39 cellular contexts compared by ENCODE assay signal in the genomic region with DNA sequence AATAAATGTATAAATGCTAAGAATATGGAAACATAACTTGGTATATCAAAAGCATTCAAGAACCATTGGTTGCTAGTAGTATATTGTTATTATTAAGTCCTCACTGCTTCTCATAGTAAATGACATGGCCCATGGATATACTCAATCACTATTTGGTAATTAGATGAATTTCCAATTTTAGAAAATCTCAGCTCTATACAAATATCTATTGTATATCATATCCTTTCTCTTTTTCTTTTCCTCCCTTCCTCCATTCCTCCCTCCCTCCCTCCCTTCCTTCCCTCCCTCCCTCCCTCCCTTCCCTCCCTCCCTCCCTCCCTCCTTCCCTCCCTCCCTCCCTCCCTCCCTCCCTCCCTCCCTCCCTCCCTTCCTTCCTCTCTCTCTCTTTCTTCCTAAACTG.
"Had no signal": no experiment of that assay in that cellular context is flagged by ENCODE, and none has a peak within 500 bp of the region (broad histone marks: within the 10 kb centered on the region; RNA-seq: fewer than 3 reads in every experiment).

No MANE protein-coding gene starts in this region.

- H3K9me3 ChIP-seq: adrenal gland, ascending aorta, body of pancreas, breast epithelium had no signal

- H3K27me3 ChIP-seq: adrenal gland, ascending aorta, body of pancreas, brain microvascular endothelial cell, breast epithelium, cardiac muscle cell had no signal

- H3K4me1 Mint-ChIP-seq: activated naive CD4-positive, alpha-beta T cell treated with anti-CD3 and anti-CD28 coated beads, Interleukin-2, amount 10 ng/mL, durations not matched to agents 7 days and 5 days; activated naive CD4-positive, alpha-beta T cell treated with anti-CD3 and anti-CD28 coated beads, Interleukin-2, amount 50 U/mL, for 24 hours; activated naive CD8-positive, alpha-beta T cell treated with anti-CD3 and anti-CD28 coated beads for 36 hours; activated naive CD8-positive, alpha-beta T cell treated with anti-CD3 and anti-CD28 coated beads, Interleukin-2, amount 10 ng/mL, durations not matched to agents 7 days and 5 days; activated T-helper 17 cell treated with anti-CD3 and anti-CD28 coated beads, Interleukin-2, amount 50 U/mL, for 72 hours; brain; central memory CD8-positive, alpha-beta T cell had no signal

- H3K36me3 ChIP-seq: adrenal gland, ascending aorta, brain microvascular endothelial cell, breast epithelium, cardiac muscle cell had no signal

- H3K27me3 Mint-ChIP-seq: activated naive CD4-positive, alpha-beta T cell treated with anti-CD3 and anti-CD28 coated beads, Interleukin-2, amount 10 ng/mL, durations not matched to agents 7 days and 5 days; activated naive CD8-positive, alpha-beta T cell treated with anti-CD3 and anti-CD28 coated beads, Interleukin-2, amount 10 ng/mL, durations not matched to agents 7 days and 5 days; activated T-cell treated with anti-CD3 and anti-CD28 coated beads, Interleukin-2, amount 50 U/mL, for 24 hours; central memory CD8-positive, alpha-beta T cell had no signal

- H3K9me3 Mint-ChIP-seq: activated naive CD4-positive, alpha-beta T cell treated with anti-CD3 and anti-CD28 coated beads for 36 hours; activated naive CD4-positive, alpha-beta T cell treated with anti-CD3 and anti-CD28 coated beads, Interleukin-2, amount 10 ng/mL, durations not matched to agents 7 days and 5 days; activated naive CD4-positive, alpha-beta T cell treated with anti-CD3 and anti-CD28 coated beads, Interleukin-2, amount 50 U/mL, for 24 hours; activated naive CD8-positive, alpha-beta T cell treated with anti-CD3 and anti-CD28 coated beads for 36 hours; activated naive CD8-positive, alpha-beta T cell treated with anti-CD3 and anti-CD28 coated beads, Interleukin-2, amount 10 ng/mL, durations not matched to agents 7 days and 5 days; activated T-cell treated with anti-CD3 and anti-CD28 coated beads, Interleukin-2, amount 50 U/mL, for 24 hours; activated T-cell treated with anti-CD3 and anti-CD28 coated beads, Interleukin-2, amount 50 U/mL, for 4 hours; activated T-helper 1 cell treated with anti-CD3 and anti-CD28 coated beads, Interleukin-12 subunit alpha, Interleukin-12 subunit beta, Interleukin-2, Interleukin-4 antibody, amounts not matched to agents 30 ng/mL and 10 ng/mL and 1 ng/mL, durations not matched to agents 14 hours and 24 hours and 36 hours; activated T-helper 17 cell treated with anti-CD3 and anti-CD28 coated beads, Interleukin-2, amount 50 U/mL, for 72 hours; activated T-helper 2 cell treated with anti-CD3 and anti-CD28 coated beads, Interferon-gamma antibody, Interleukin-2, Interleukin-4, amounts not matched to agents 10 μg/mL and 5 μg/mL and 100 μg/mL, durations not matched to agents 14 hours and 24 hours and 36 hours; brain; central memory CD8-positive, alpha-beta T cell had no signal

- H3K4me1 ChIP-seq: adrenal gland, ascending aorta, body of pancreas, breast epithelium had no signal

- H3K27ac Mint-ChIP-seq: activated naive CD4-positive, alpha-beta T cell treated with anti-CD3 and anti-CD28 coated beads for 36 hours; activated naive CD4-positive, alpha-beta T cell treated with anti-CD3 and anti-CD28 coated beads, Interleukin-2, amount 10 ng/mL, durations not matched to agents 7 days and 5 days; activated naive CD4-positive, alpha-beta T cell treated with anti-CD3 and anti-CD28 coated beads, Interleukin-2, amount 50 U/mL, for 24 hours; activated naive CD4-positive, alpha-beta T cell treated with anti-CD3 and anti-CD28 coated beads, Interleukin-2, amount 50 U/mL, for 72 hours; activated naive CD8-positive, alpha-beta T cell; activated naive CD8-positive, alpha-beta T cell treated with anti-CD3 and anti-CD28 coated beads for 36 hours; activated naive CD8-positive, alpha-beta T cell treated with anti-CD3 and anti-CD28 coated beads, Interleukin-2, amount 10 ng/mL, durations not matched to agents 7 days and 5 days; activated T-cell treated with anti-CD3 and anti-CD28 coated beads, Interleukin-2, amount 50 U/mL, for 24 hours; activated T-cell treated with anti-CD3 and anti-CD28 coated beads, Interleukin-2, amount 50 U/mL, for 72 hours; activated T-helper 1 cell treated with anti-CD3 and anti-CD28 coated beads, Interleukin-12 subunit alpha, Interleukin-12 subunit beta, Interleukin-2, Interleukin-4 antibody, amounts not matched to agents 30 ng/mL and 10 ng/mL and 1 ng/mL, durations not matched to agents 14 hours and 24 hours and 36 hours; activated T-helper 17 cell treated with anti-CD3 and anti-CD28 coated beads, Interleukin-2, amount 50 U/mL, for 72 hours; activated T-helper 2 cell treated with anti-CD3 and anti-CD28 coated beads, Interferon-gamma antibody, Interleukin-2, Interleukin-4, amounts not matched to agents 10 μg/mL and 5 μg/mL and 100 μg/mL, durations not matched to agents 14 hours and 24 hours and 36 hours; brain had no signal

- H3K36me3 Mint-ChIP-seq: activated naive CD4-positive, alpha-beta T cell treated with anti-CD3 and anti-CD28 coated beads, Interleukin-2, amount 10 ng/mL, durations not matched to agents 7 days and 5 days; activated naive CD4-positive, alpha-beta T cell treated with anti-CD3 and anti-CD28 coated beads, Interleukin-2, amount 50 U/mL, for 24 hours; activated naive CD4-positive, alpha-beta T cell treated with anti-CD3 and anti-CD28 coated beads, Interleukin-2, amount 50 U/mL, for 72 hours; activated naive CD8-positive, alpha-beta T cell; activated naive CD8-positive, alpha-beta T cell treated with anti-CD3 and anti-CD28 coated beads for 36 hours; activated naive CD8-positive, alpha-beta T cell treated with anti-CD3 and anti-CD28 coated beads, Interleukin-2, amount 10 ng/mL, durations not matched to agents 7 days and 5 days; brain had no signal

- H3K4me3 ChIP-seq: adrenal gland, ascending aorta, body of pancreas, breast epithelium, cardiac muscle cell had no signal

- H3K27ac ChIP-seq: adrenal gland, ascending aorta, body of pancreas, brain microvascular endothelial cell, breast epithelium, cardiac muscle cell had no signal

- FAIRE-seq: astrocyte, bronchial epithelial cell had no signal

- H3K4me3 Mint-ChIP-seq: activated naive CD4-positive, alpha-beta T cell treated with anti-CD3 and anti-CD28 coated beads for 36 hours; activated naive CD4-positive, alpha-beta T cell treated with anti-CD3 and anti-CD28 coated beads, Interleukin-2, amount 10 ng/mL, durations not matched to agents 7 days and 5 days; activated naive CD4-positive, alpha-beta T cell treated with anti-CD3 and anti-CD28 coated beads, Interleukin-2, amount 50 U/mL, for 24 hours; activated naive CD8-positive, alpha-beta T cell; activated naive CD8-positive, alpha-beta T cell treated with anti-CD3 and anti-CD28 coated beads for 36 hours; activated naive CD8-positive, alpha-beta T cell treated with anti-CD3 and anti-CD28 coated beads, Interleukin-2, amount 10 ng/mL, durations not matched to agents 7 days and 5 days; activated T-cell treated with anti-CD3 and anti-CD28 coated beads, Interleukin-2, amount 50 U/mL, for 24 hours; activated T-cell treated with anti-CD3 and anti-CD28 coated beads, Interleukin-2, amount 50 U/mL, for 4 hours; activated T-cell treated with anti-CD3 and anti-CD28 coated beads, Interleukin-2, amount 50 U/mL, for 72 hours; activated T-helper 1 cell treated with anti-CD3 and anti-CD28 coated beads, Interleukin-12 subunit alpha, Interleukin-12 subunit beta, Interleukin-2, Interleukin-4 antibody, amounts not matched to agents 30 ng/mL and 10 ng/mL and 1 ng/mL, durations not matched to agents 14 hours and 24 hours and 36 hours; activated T-helper 17 cell treated with anti-CD3 and anti-CD28 coated beads, Interleukin-2, amount 50 U/mL, for 72 hours; brain; central memory CD8-positive, alpha-beta T cell had no signal

- ATAC-seq: activated naive CD4-positive, alpha-beta T cell treated with anti-CD3 and anti-CD28 coated beads, Interleukin-2, amount 50 U/mL, for 72 hours; activated T-cell treated with anti-CD3 and anti-CD28 coated beads, Interleukin-2, amount 50 U/mL, for 4 hours; activated T-cell treated with anti-CD3 and anti-CD28 coated beads, Interleukin-2, amount 50 U/mL, for 72 hours; activated T-helper 17 cell treated with anti-CD3 and anti-CD28 coated beads, Interleukin-2, amount 50 U/mL, for 72 hours; body of pancreas had no signal

- DNase-seq: activated effector memory CD4-positive, alpha-beta T cell treated with anti-CD3 and anti-CD28 coated beads, Interleukin-2, amount 50 U/mL, for 16 hours; activated effector memory CD4-positive, alpha-beta T cell treated with Interleukin-2 at 50 U/mL for 16 hours; activated gamma-delta T cell; activated gamma-delta T cell treated with Interleukin-2 at 50 U/mL for 16 hours; activated naive CD4-positive, alpha-beta T cell; activated naive CD4-positive, alpha-beta T cell treated with anti-CD3 and anti-CD28 coated beads for 36 hours; activated naive CD4-positive, alpha-beta T cell treated with anti-CD3 and anti-CD28 coated beads, Interleukin-2, amount 10 ng/mL, durations not matched to agents 7 days and 5 days; activated naive CD4-positive, alpha-beta T cell treated with anti-CD3 and anti-CD28 coated beads, Interleukin-2, amount 50 U/mL, for 16 hours; activated naive CD4-positive, alpha-beta T cell treated with Interleukin-2 at 50 U/mL for 16 hours; activated naive CD8-positive, alpha-beta T cell treated with anti-CD3 and anti-CD28 coated beads for 36 hours; activated naive CD8-positive, alpha-beta T cell treated with anti-CD3 and anti-CD28 coated beads, Interleukin-2, amount 10 ng/mL, durations not matched to agents 7 days and 5 days; activated T-cell treated with anti-CD3 and anti-CD28 coated beads, Interleukin-2, amount 50 U/mL, for 1 hour; activated T-cell treated with anti-CD3 and anti-CD28 coated beads, Interleukin-2, amount 50 U/mL, for 24 hours; activated T-cell treated with anti-CD3 and anti-CD28 coated beads, Interleukin-2, amount 50 U/mL, for 4 hours; activated T-cell treated with anti-CD3 and anti-CD28 coated beads, Interleukin-2, amount 50 U/mL, for 48 hours; activated T-cell treated with anti-CD3 and anti-CD28 coated beads, Interleukin-2, amount 50 U/mL, for 72 hours; adrenal gland; amniotic stem cell; amygdala; anterior cingulate cortex; aorta; body of pancreas; brain microvascular endothelial cell; caudate nucleus; central memory CD4-positive, alpha-beta T cell; cerebellar nuclear complex had no signal
